In genomic region chr1:232950197-232950918, GRCh38 we compare ENCODE assay signal across 8 cellular contexts. TPM values are rescaled to one million over a fixed set of nuclear protein-coding genes. Genes with fewer than 3 reads are reported as not detected.
DNase-seq lines count a peak whose midpoint lies in the region; ATAC-seq, FAIRE-seq and TF ChIP-seq lines count a peak whose summit lies in the region.

A gene with protein sequence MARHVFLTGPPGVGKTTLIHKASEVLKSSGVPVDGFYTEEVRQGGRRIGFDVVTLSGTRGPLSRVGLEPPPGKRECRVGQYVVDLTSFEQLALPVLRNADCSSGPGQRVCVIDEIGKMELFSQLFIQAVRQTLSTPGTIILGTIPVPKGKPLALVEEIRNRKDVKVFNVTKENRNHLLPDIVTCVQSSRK (plus strand): TSS chr1:232950611. CDS start chr1:232950711, 100 bp downstream.

- peak within 1 kb of the TSS; percentile 78 for H3K9ac ChIP-seq in iPS-20b (ENCODE audit: low read depth, low read length)

- H3K4me1 ChIP-seq in A673 (ENCODE audit: insufficient read depth, low read length, poor library complexity, severe bottlenecking) (peaks cover 20% of the 10 kb centered on the region), breast epithelium (peaks cover 0 to 4% of the 10 kb centered on the region in 2 donors), iPS-20b (ENCODE audit: insufficient read depth, low read length) (peaks cover 32% of the 10 kb centered on the region), small intestine (ENCODE audit: control insufficient read depth in 2 of 2, insufficient read depth in 1 of 2, low read depth in 1 of 2, low read length in 1 of 2) (peaks cover 0 to 13% of the 10 kb centered on the region in 2 donors)

- no peak for FAIRE-seq in small intestine (lab: Jason Lieb, UNC)

- 1% methylated on average over 40 to 47 of the region's 47 CpGs for WGBS in small intestine, 3 donors

- no peak for TF ChIP-seq POLR2A in breast epithelium (IDR thresholded peaks at IDR 0.05)

- POLR2A ChIA-PET in A673 (lab: Charles Lee; ENCODE audit: low non-redundant PET), result no interaction called here

- H3K9me3 ChIP-seq in A673 (ENCODE audit: low read depth, low read length, poor library complexity, severe bottlenecking), result no peaks in the 10 kb centered on the region
- H3K9me3 ChIP-seq in breast epithelium, result no peaks in the 10 kb centered on the region
- H3K9me3 ChIP-seq in iPS-20b (ENCODE audit: insufficient read depth, low read depth, low read length), result no peaks in the 10 kb centered on the region
- no peaks in the 10 kb centered on the region for H3K9me3 ChIP-seq in small intestine (ENCODE audit: control insufficient read depth, low read depth)

- peak; percentile 95 for DNase-seq in A673 (ENCODE audit: low spot score)
- peak; percentile 53 for DNase-seq in NCI-H2196 treated with DMSO at 0.1 percent for 48 hours (lab: John Stamatoyannopoulos, UW; ENCODE audit: unreplicated experiment)
- peak; percentile 80 to 89 for DNase-seq in breast epithelium (ENCODE audit: low spot score in 2 of 2)
- DNase-seq in small intestine, result peak; percentile 95

- ATAC-seq in GM18867 (IDR thresholded peaks at IDR 0.05; ENCODE audit: unreplicated experiment) (peak; percentile 86), HG03103 (IDR thresholded peaks at IDR 0.05; ENCODE audit: low read depth, unreplicated experiment) (peak; percentile 71)

- H3K4me3 ChIP-seq in A673 (ENCODE audit: low read depth, low read length, poor library complexity, severe bottlenecking), result peak within 1 kb of the TSS; percentile 73
- H3K4me3 ChIP-seq in breast epithelium, result peak within 1 kb of the TSS; percentile 69 to 87 (median 86)
- peak within 1 kb of the TSS; percentile 86 for H3K4me3 ChIP-seq in iPS-20b (ENCODE audit: low read length)
- H3K4me3 ChIP-seq in small intestine (ENCODE audit: low read depth in 1 of 2, low read length in 2 of 2), result peak within 1 kb of the TSS; percentile 91 to 98

- no TSS peak for BruUV-seq in A673 (replicated peaks; lab: Mats Ljungman, UMichigan)

- H3K27ac ChIP-seq in A673 (ENCODE audit: low read depth, low read length, poor library complexity, severe bottlenecking), result peak within 1 kb of the TSS; percentile 74
- peak within 1 kb of the TSS; percentile 82 for H3K27ac ChIP-seq in VCaP
- peak within 1 kb of the TSS; percentile 88 to 92 for H3K27ac ChIP-seq in breast epithelium
- peak within 1 kb of the TSS; percentile 8 for H3K27ac ChIP-seq in iPS-20b (ENCODE audit: low read length)
- peak within 1 kb of the TSS; percentile 73 to 94 for H3K27ac ChIP-seq in small intestine (ENCODE audit: low read depth in 1 of 2, low read length in 1 of 2)

- H3K27me3 ChIP-seq in A673 (replicated peaks; ENCODE audit: insufficient read depth, low read depth, low read length, poor library complexity) (no peaks in the 10 kb centered on the region), breast epithelium (no peaks in the 10 kb centered on the region), iPS-20b (ENCODE audit: insufficient read depth, low read length) (no peaks in the 10 kb centered on the region), small intestine (ENCODE audit: control insufficient read depth in 2 of 2, insufficient read depth in 2 of 2, low read length in 2 of 2) (no peaks in the 10 kb centered on the region)

- no peaks in the 10 kb centered on the region for H3K36me3 ChIP-seq in A673 (ENCODE audit: insufficient read depth, low read length, poor library complexity, severe bottlenecking)
- no peaks in the 10 kb centered on the region for H3K36me3 ChIP-seq in breast epithelium
- no peaks in the 10 kb centered on the region for H3K36me3 ChIP-seq in iPS-20b (ENCODE audit: insufficient read depth, low read depth, low read length)
- no peaks in the 10 kb centered on the region for H3K36me3 ChIP-seq in small intestine (ENCODE audit: control insufficient read depth in 2 of 2, insufficient read depth in 2 of 2, low read length in 2 of 2)

- intact Hi-C loops in A673 (cut with micrococcal nuclease; ENCODE audit: unreplicated experiment), result loop anchor here (5.0 kb wide), 1 partner anchor 318 kb away; the partner anchor contains the start of gene SIPA1L2
- intact Hi-C loops in breast epithelium (cut with DNase I; ENCODE audit: low total_unique reads), result no loop called here

- TF ChIP-seq CTCF in A673 (conservative IDR thresholded peaks at IDR 0.05; ENCODE audit: low read depth, low read length) (no peak), VCaP (conservative IDR thresholded peaks at IDR 0.05) (no peak), breast epithelium (IDR thresholded peaks at IDR 0.05) (no peak)

- CTCF ChIA-PET in A673 (lab: Charles Lee), result no interaction called here

RNA-seq across cellular contexts. Expression of the gene that starts here (rescaled TPM):
- 50.0 and 61.6 TPM in 2 replicates for total RNA-seq in A673 (2021)
- total RNA-seq in breast epithelium, result 10 to 100 TPM; 27.2 to 40.1 (median 28.8) TPM
- polyA plus RNA-seq in small intestine, result 10 to 100 TPM; 48.5 to 61.1 (median 55.1) TPM

Comparison
In these comparisons a context has a peak if more than half of its experiments do, and no peak if none do; other contexts are left out.
1. Peak in every context shown above with its lines: DNase-seq, ATAC-seq, H3K4me3 ChIP-seq and H3K27ac ChIP-seq.
2. H3K27ac ChIP-seq: peak in every context shown above with its lines; median percentile 90 in breast epithelium; 84 in small intestine; 82 in VCaP; 74 in A673; 8 in iPS-20b.